In genomic region chr11:64007160-64007628, GRCh38 we compare ENCODE assay signal across 8 cellular contexts. TPM values are rescaled to one million over a fixed set of nuclear protein-coding genes. Genes with fewer than 3 reads are reported as not detected.
DNase-seq lines count a peak whose midpoint lies in the region; ATAC-seq and TF ChIP-seq lines count a peak whose summit lies in the region.

No MANE protein-coding gene starts in this region.

- POLR2A ChIA-PET in Caco-2 (lab: Charles Lee) = no interaction called here

- H3K4me1 ChIP-seq in Caco-2 (no peaks in the 10 kb centered on the region), esophagus muscularis mucosa (peaks cover 19 to 30% (median 24%) of the 10 kb centered on the region in 4 donors), neural progenitor cell (peaks cover 15% of the 10 kb centered on the region)

- no peak overlapping the region for H3K9ac ChIP-seq in neural progenitor cell

- H3K79me2 ChIP-seq in neural progenitor cell (ENCODE audit: low read depth) = no peaks in the 10 kb centered on the region

- H3K27me3 ChIP-seq in Caco-2 (replicated peaks; ENCODE audit: control insufficient read depth, insufficient read depth, low read length) (no peaks in the 10 kb centered on the region), esophagus muscularis mucosa (peaks cover 0 to 9% (median 0%) of the 10 kb centered on the region in 4 donors), neural progenitor cell (peaks cover 59% of the 10 kb centered on the region)

- H3K36me3 Mint-ChIP-seq in Caco-2 (ENCODE audit: insufficient read depth, unreplicated experiment) = peaks cover 43% of the 10 kb centered on the region
- no peaks in the 10 kb centered on the region for H3K36me3 Mint-ChIP-seq in neural progenitor cell

- H3K4me1 Mint-ChIP-seq in Caco-2 (ENCODE audit: low read depth, unreplicated experiment) (no peaks in the 10 kb centered on the region), neural progenitor cell (peaks cover 27% of the 10 kb centered on the region)

- H3K27me3 Mint-ChIP-seq in Caco-2 (ENCODE audit: insufficient read depth, unreplicated experiment) = no peaks in the 10 kb centered on the region
- H3K27me3 Mint-ChIP-seq in neural progenitor cell (ENCODE audit: insufficient read depth, low read depth) = peaks cover 8% of the 10 kb centered on the region

- H3K9me3 ChIP-seq in Caco-2 = no peaks in the 10 kb centered on the region
- H3K9me3 ChIP-seq in esophagus muscularis mucosa = no peaks in the 10 kb centered on the region
- no peaks in the 10 kb centered on the region for H3K9me3 ChIP-seq in neural progenitor cell (ENCODE audit: low read depth)

- no peaks in the 10 kb centered on the region for H3K36me3 ChIP-seq in Caco-2 (ENCODE audit: control insufficient read depth, insufficient read depth, low read length)
- no peaks in the 10 kb centered on the region for H3K36me3 ChIP-seq in esophagus muscularis mucosa
- no peaks in the 10 kb centered on the region for H3K36me3 ChIP-seq in neural progenitor cell

- no peak for ATAC-seq in GM19455 (IDR thresholded peaks at IDR 0.05; ENCODE audit: unreplicated experiment)

- BruUV-seq in Caco-2 (replicated peaks; lab: Mats Ljungman, UMichigan) = no TSS peak

- H3K4me3 ChIP-seq in Caco-2 (ENCODE audit: low read depth, low read length) (no peak overlapping the region), esophagus muscularis mucosa (peak overlapping the region; percentile 48 to 56 (median 52)), neural progenitor cell (peak overlapping the region; percentile 42)

- H3K27ac ChIP-seq in esophagus muscularis mucosa (replicated peaks in 1 of 4) = peak overlapping the region in 3 of 4 donors; percentile 30 to 49 (median 39)
- H3K27ac ChIP-seq in neural progenitor cell = no peak overlapping the region

- no peak for DNase-seq in Caco-2
- peak; percentile 52 for DNase-seq in NCI-H748 (lab: John Stamatoyannopoulos, UW; ENCODE audit: unreplicated experiment)
- DNase-seq in esophagus muscularis mucosa (ENCODE audit: extremely low spot score) = no peak
- peak; percentile 70 for DNase-seq in neural progenitor cell (ENCODE audit: low spot score)
- DNase-seq in NCI-H2081 treated with DMSO at 0.1 percent for 48 hours (lab: John Stamatoyannopoulos, UW) = no peak
- no peak for DNase-seq in activated CD4-positive, alpha-beta T cell treated with anti-CD3 and anti-CD28 coated beads, Interleukin-2, amount 50 U/mL, for 4 hours
- no peak for DNase-seq in activated gamma-delta T cell (lab: John Stamatoyannopoulos, UW)

- H3K4me3 Mint-ChIP-seq in Caco-2 (ENCODE audit: unreplicated experiment) (no peak overlapping the region), neural progenitor cell (peak overlapping the region; percentile 82)

- H3K4me2 ChIP-seq in neural progenitor cell = peak overlapping the region; percentile 91

- TF ChIP-seq CTCF in Caco-2 (IDR thresholded peaks at IDR 0.05; ENCODE audit: insufficient read depth in 1 of 2, low read depth in 1 of 2, low read length in 1 of 2, severe bottlenecking in 1 of 2, unreplicated experiment in 1 of 2) = peak in 1 of 2 experiments; percentile 11
- TF ChIP-seq CTCF in esophagus muscularis mucosa (IDR thresholded peaks at IDR 0.05) = no peak
- no peak for TF ChIP-seq CTCF in neural progenitor cell (IDR thresholded peaks at IDR 0.05)

- peaks cover 41% of the 10 kb centered on the region for H4K20me1 ChIP-seq in neural progenitor cell (ENCODE audit: low read depth)

- whole genome bisulfite sequencing in esophagus muscularis mucosa = 3% methylated on average over 26 of the region's 27 CpGs

- no peak overlapping the region for H2AFZ ChIP-seq in neural progenitor cell (replicated peaks)

- H3K9me3 Mint-ChIP-seq in Caco-2 (ENCODE audit: unreplicated experiment) = no peaks in the 10 kb centered on the region
- peaks cover 3% of the 10 kb centered on the region for H3K9me3 Mint-ChIP-seq in neural progenitor cell

- intact Hi-C loops in Caco-2 (cut with micrococcal nuclease; ENCODE audit: unreplicated experiment) = no loop called here
- intact Hi-C loops in esophagus muscularis mucosa (cut with DNase I) = no loop called here

- TF ChIP-seq EP300 in esophagus muscularis mucosa (IDR thresholded peaks at IDR 0.05) = no peak

- peaks cover 33% of the 10 kb centered on the region for H3F3A ChIP-seq in neural progenitor cell (ENCODE audit: low read depth)

- CTCF ChIA-PET in Caco-2 (lab: Charles Lee) = no interaction called here

- H3K27ac Mint-ChIP-seq in Caco-2 (ENCODE audit: unreplicated experiment) (peak overlapping the region; percentile 1), neural progenitor cell (no peak overlapping the region)

- TF ChIP-seq POLR2A in esophagus muscularis mucosa (IDR thresholded peaks at IDR 0.05; ENCODE audit: low read depth) = no peak

RNA-seq across cellular contexts. Expression of gene OTUB1, which starts 21.0 kb away (rescaled TPM):
- 140 and 152 TPM in 2 replicates for total RNA-seq in Caco-2 (2022)
- 10 to 100 TPM; 57.7 to 70.5 (median 65.4) TPM for total RNA-seq in esophagus muscularis mucosa
- 51.3 and 84.8 TPM in 2 replicates for total RNA-seq in neural progenitor cell (ENCODE audit: low replicate concordance)

RNA-seq across cellular contexts. Expression of gene FLRT1, which starts 28.5 kb away (rescaled TPM):
- total RNA-seq in Caco-2 (2022) (0.14 and 0.39 TPM in 2 replicates), esophagus muscularis mucosa (1 to 10 TPM; 2.1 to 5.0 (median 3.1) TPM), neural progenitor cell (ENCODE audit: low replicate concordance) (0.11 and 0.12 TPM in 2 replicates)

RNA-seq across cellular contexts. Expression of gene COX8A, which starts 32.8 kb away (rescaled TPM):
- total RNA-seq in Caco-2 (2022) (376 and 448 TPM in 2 replicates), esophagus muscularis mucosa (100 to 1,000 TPM; 393 to 518 (median 445) TPM), neural progenitor cell (ENCODE audit: low replicate concordance) (86.0 and 337 TPM in 2 replicates)

Comparison
In these comparisons a context has a peak if more than half of its experiments do, and no peak if none do; other contexts are left out.
1. DNase-seq: peak in NCI-H748 (single experiment) and neural progenitor cell (single experiment); none in Caco-2 (0 of 2), esophagus muscularis mucosa (single experiment), NCI-H2081 treated with DMSO at 0.1 percent for 48 hours (single experiment), activated CD4-positive, alpha-beta T cell treated with anti-CD3 and anti-CD28 coated beads, Interleukin-2, amount 50 U/mL, for 4 hours (0 of 2) and activated gamma-delta T cell (single experiment).